16 cellular contexts compared by ENCODE assay signal in genomic region chr20:62412194-62413024, GRCh38. TPM values are rescaled to one million over a fixed set of nuclear protein-coding genes. Genes with fewer than 3 reads are reported as not detected.
DNase-seq lines count a peak whose midpoint lies in the region; ATAC-seq and FAIRE-seq lines count a peak whose summit lies in the region.
"Had no signal": no experiment of that assay in that cellular context is flagged by ENCODE, and none has a peak within 500 bp of the region (broad histone marks: within the 10 kb centered on the region; RNA-seq: fewer than 3 reads in every experiment).

No MANE protein-coding gene starts in this region.

- FAIRE-seq in HTR-8/SVneo (lab: Jason Lieb, UNC) = peak; percentile 81

- no CpG with 5 or more reads among the region's 22 CpGs for WGBS in neuronal stem cell (ENCODE audit: extremely low coverage in 2 of 2, insufficient read length in 2 of 2, insufficient replicate concordance in 1 of 2), 2 donors

- H3K36me3 ChIP-seq in duodenal mucosa (ENCODE audit: control insufficient read depth in 1 of 2, insufficient read depth in 2 of 2, low read length in 2 of 2) (no peaks in the 10 kb centered on the region), neuronal stem cell (replicated peaks in 1 of 2; ENCODE audit: control insufficient read depth in 2 of 2, insufficient read depth in 2 of 2, low read length in 2 of 2) (no peaks in the 10 kb centered on the region)
- H3K36me3 ChIP-seq: SJSA1 had no signal

- peak overlapping the region in 1 of 10 donors; percentile 34 for H3K27ac Mint-ChIP-seq in naive thymus-derived CD8-positive, alpha-beta T cell

- peak overlapping the region; percentile 97 for H2BK12ac ChIP-seq in neuronal stem cell (ENCODE audit: low read length)

- H3K4me1 Mint-ChIP-seq in naive thymus-derived CD8-positive, alpha-beta T cell = peaks cover 6 to 16% (median 14%) of the 10 kb centered on the region in 4 donors

- H3K9me3 Mint-ChIP-seq in naive thymus-derived CD8-positive, alpha-beta T cell = no peaks in the 10 kb centered on the region

- H4K91ac ChIP-seq in neuronal stem cell (ENCODE audit: low read depth, low read length, poor library complexity) = peak overlapping the region; percentile 24

- H3K36me3 Mint-ChIP-seq in naive thymus-derived CD8-positive, alpha-beta T cell = no peaks in the 10 kb centered on the region

- POLR2A ChIA-PET in naive thymus-derived CD8-positive, alpha-beta T cell (lab: Charles Lee) = interaction anchor here (0.5 kb wide), 1 partner anchor 1352 kb away, joined by 5 read pairs; no protein-coding TSS in a partner anchor

- H2BK5ac ChIP-seq in neuronal stem cell (ENCODE audit: low read length) = peak overlapping the region; percentile 22

- H3K4me2 ChIP-seq in neuronal stem cell (ENCODE audit: insufficient read depth, low read length, poor library complexity, severe bottlenecking) = no peak overlapping the region

- no peak overlapping the region for H2BK120ac ChIP-seq in neuronal stem cell (ENCODE audit: low read depth, low read length)

- DNase-seq in DMS153 (lab: John Stamatoyannopoulos, UW) (peak; percentile 48), HTR-8/SVneo (ENCODE audit: insufficient read length, low spot score) (no peak), neuronal stem cell (ENCODE audit: low spot score) (no peak), COLO829 (ENCODE audit: low spot score) (no peak), NOMO-1 treated with DMSO at 0.1 percent for 48 hours (lab: John Stamatoyannopoulos, UW; ENCODE audit: unreplicated experiment) (no peak)
- DNase-seq in naive thymus-derived CD8-positive, alpha-beta T cell = no peak
- DNase-seq: ACHN, AML-193, Calu3, DMS79, H7, KG1, NCI-H1436 treated with DMSO at 0.1 percent for 48 hours had no signal

- no peak overlapping the region for H3K4ac ChIP-seq in neuronal stem cell (ENCODE audit: low read length)

- H2BK15ac ChIP-seq in neuronal stem cell (ENCODE audit: low read length) = peak overlapping the region; percentile 88

- peak overlapping the region; percentile 71 for H3K14ac ChIP-seq in neuronal stem cell (ENCODE audit: low read length)

- H3K18ac ChIP-seq in neuronal stem cell (ENCODE audit: low read length) = peak overlapping the region; percentile 70

- peaks cover 0 to 4% (median 0%) of the 10 kb centered on the region in 5 donors for H3K27me3 Mint-ChIP-seq in naive thymus-derived CD8-positive, alpha-beta T cell

- H2AFZ ChIP-seq in neuronal stem cell (ENCODE audit: low read length) = no peak overlapping the region

- no peak overlapping the region for H4K8ac ChIP-seq in neuronal stem cell (ENCODE audit: low read depth, low read length)

- H3K79me1 ChIP-seq in neuronal stem cell (ENCODE audit: low read depth, low read length) = no peaks in the 10 kb centered on the region

- H3K9ac ChIP-seq in duodenal mucosa (ENCODE audit: low read depth in 1 of 2, low read length in 2 of 2) (peak overlapping the region; percentile 71 to 82), neuronal stem cell (ENCODE audit: low read depth, low read length, poor library complexity) (no peak overlapping the region)

- no peaks in the 10 kb centered on the region for H3K27me3 ChIP-seq in duodenal mucosa (ENCODE audit: control insufficient read depth in 1 of 2, insufficient read depth in 2 of 2, low read length in 2 of 2)
- peaks cover 0 to 93% (median 4%) of the 10 kb centered on the region in 3 experiments for H3K27me3 ChIP-seq in neuronal stem cell (ENCODE audit: control insufficient read depth in 3 of 3, insufficient read depth in 3 of 3, low read depth in 1 of 3, low read length in 3 of 3)

- H2AK5ac ChIP-seq in neuronal stem cell (ENCODE audit: low read depth, low read length) = peak overlapping the region; percentile 90

- H3K4me1 ChIP-seq in duodenal mucosa (ENCODE audit: control insufficient read depth in 1 of 2, insufficient read depth in 2 of 2, low read length in 2 of 2) (peaks cover 63 to 68% of the 10 kb centered on the region in 2 donors), neuronal stem cell (ENCODE audit: control insufficient read depth in 2 of 2, insufficient read depth in 1 of 2, low read depth in 1 of 2, low read length in 2 of 2) (peaks cover 0 to 7% of the 10 kb centered on the region in 2 donors)

- H3K9me3 ChIP-seq in duodenal mucosa (ENCODE audit: control insufficient read depth in 1 of 2, low read length in 2 of 2) = no peaks in the 10 kb centered on the region
- no peaks in the 10 kb centered on the region for H3K9me3 ChIP-seq in neuronal stem cell (replicated peaks in 1 of 2; ENCODE audit: control insufficient read depth in 2 of 2, insufficient read depth in 1 of 2, low read depth in 1 of 2, low read length in 2 of 2)
- H3K9me3 ChIP-seq: SJSA1 had no signal

- peak overlapping the region; percentile 97 for H3K23ac ChIP-seq in neuronal stem cell (ENCODE audit: low read depth, low read length, poor library complexity)

- H3K4me3 Mint-ChIP-seq in naive thymus-derived CD8-positive, alpha-beta T cell = no peak overlapping the region

- H3K27ac ChIP-seq in duodenal mucosa (ENCODE audit: low read depth, low read length) (peak overlapping the region; percentile 88), neuronal stem cell (replicated peaks; ENCODE audit: low read length) (no peak overlapping the region)
- H3K27ac ChIP-seq: HL-60, SJSA1 had no signal

- H3K4me3 ChIP-seq in duodenal mucosa (ENCODE audit: low read depth in 1 of 2, low read length in 2 of 2) (peak overlapping the region; percentile 57 to 64), neuronal stem cell (ENCODE audit: low read length in 2 of 2) (no peak overlapping the region)
- H3K4me3 ChIP-seq: SJSA1 had no signal

- no peak for ATAC-seq in naive thymus-derived CD8-positive, alpha-beta T cell

RNA-seq across cellular contexts. Expression of gene CABLES2, which starts 5.3 kb away (rescaled TPM):
- 15.0 TPM for polyA plus RNA-seq in neuronal stem cell (2013, experiment 1 of 2)
- polyA plus RNA-seq in neuronal stem cell (2013, experiment 2 of 2) = 14.9 TPM
- total RNA-seq in naive thymus-derived CD8-positive, alpha-beta T cell = 1 to 10 TPM; 6.3 to 6.4 TPM
- polyA plus RNA-seq in naive thymus-derived CD8-positive, alpha-beta T cell = 1 to 10 TPM in 2 of 3 donors, under 1 TPM in 1; 0.83 to 1.7 (median 1.1) TPM

RNA-seq across cellular contexts. Expression of gene RBBP8NL, which starts 14.9 kb away (rescaled TPM):
- polyA plus RNA-seq in neuronal stem cell (2013, experiment 1 of 2) = not detected
- not detected for polyA plus RNA-seq in neuronal stem cell (2013, experiment 2 of 2)
- total RNA-seq in naive thymus-derived CD8-positive, alpha-beta T cell = not detected
- polyA plus RNA-seq in naive thymus-derived CD8-positive, alpha-beta T cell = not detected
- total RNA-seq: H7, SJSA1 had no signal

RNA-seq across cellular contexts. Expression of gene RPS21, which starts 25.5 kb away (rescaled TPM):
- 3,158 TPM for polyA plus RNA-seq in neuronal stem cell (2013, experiment 1 of 2)
- 3,117 TPM for polyA plus RNA-seq in neuronal stem cell (2013, experiment 2 of 2)
- total RNA-seq in naive thymus-derived CD8-positive, alpha-beta T cell = 1,000 to 10,000 TPM; 3,205 to 3,496 TPM
- 1,000 to 10,000 TPM; 3,313 to 3,803 (median 3,517) TPM for polyA plus RNA-seq in naive thymus-derived CD8-positive, alpha-beta T cell

RNA-seq across cellular contexts. Expression of gene LAMA5, which starts 45.3 kb away (rescaled TPM):
- 59.5 TPM for polyA plus RNA-seq in neuronal stem cell (2013, experiment 1 of 2)
- polyA plus RNA-seq in neuronal stem cell (2013, experiment 2 of 2) = 57.4 TPM
- 1 to 10 TPM; 2.5 to 4.0 TPM for total RNA-seq in naive thymus-derived CD8-positive, alpha-beta T cell
- under 1 TPM in 1 of 3 donors, not detected in 2; 0.27 TPM for polyA plus RNA-seq in naive thymus-derived CD8-positive, alpha-beta T cell

Comparison
In these comparisons a context has a peak if more than half of its experiments do, and no peak if none do; other contexts are left out.
1. H3K4me3 ChIP-seq: peak in duodenal mucosa (2 of 2); none in neuronal stem cell (0 of 2).